1 cellular context compared by ENCODE assay signal in the genomic region with DNA sequence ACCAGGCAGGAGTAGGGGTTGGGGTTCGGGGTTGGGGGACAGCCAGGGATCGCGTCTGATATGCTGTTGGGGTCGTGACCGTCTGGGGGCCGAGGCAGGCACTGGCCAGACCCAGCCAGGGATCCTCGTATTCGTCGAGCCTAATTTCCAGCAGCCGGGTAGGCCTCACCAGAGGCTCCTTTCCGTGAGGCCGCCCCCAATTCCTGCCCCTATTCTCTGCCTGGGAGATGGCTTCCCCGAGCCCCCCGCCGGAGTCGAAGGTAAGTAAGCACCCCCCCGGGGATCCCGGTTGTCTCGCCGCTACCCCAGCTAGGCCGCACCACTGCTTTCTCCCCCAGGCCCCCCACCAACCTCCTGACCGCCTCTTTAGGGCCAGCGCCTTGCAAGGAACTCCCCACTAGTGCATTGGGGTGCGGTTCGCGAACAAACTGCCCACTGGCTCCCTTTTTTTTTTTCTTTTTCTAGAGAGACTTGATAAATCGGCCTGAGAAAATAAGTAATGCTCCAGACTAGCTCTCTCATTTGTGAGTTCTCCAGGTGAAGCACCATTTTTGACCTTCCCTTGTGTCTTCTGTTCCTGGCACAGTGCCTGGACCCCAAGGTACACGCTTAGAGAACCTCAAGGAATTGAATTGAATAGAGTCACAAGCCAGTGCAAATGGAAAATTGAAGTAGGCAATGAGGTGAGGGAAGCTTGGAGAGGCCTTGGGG.
TF ChIP-seq lines count a peak whose summit lies in the region.

No MANE protein-coding gene starts in this region.

TF ChIP-seq in GM12878, 131 proteins besides CTCF, POLR2A, EP300 and RAD21:
- TF ChIP-seq JUND (IDR thresholded peaks at IDR 0.05; ENCODE audit: low read depth, low read length) (0 out of 2 replicates have a peak, but pooled peaks have one; percentile 1), CBX5 (IDR thresholded peaks at IDR 0.05; ENCODE audit: low read depth) (0 out of 2 replicates have a peak, but pooled peaks have one; percentile 9), SMAD5 (IDR thresholded peaks at IDR 0.05; ENCODE audit: low read depth) (no peak), STAT1 (conservative IDR thresholded peaks at IDR 0.05) (no peak), SP1 (IDR thresholded peaks at IDR 0.05; ENCODE audit: low read depth, low read length) (no peak)
- TF ChIP-seq, protein P1, sequence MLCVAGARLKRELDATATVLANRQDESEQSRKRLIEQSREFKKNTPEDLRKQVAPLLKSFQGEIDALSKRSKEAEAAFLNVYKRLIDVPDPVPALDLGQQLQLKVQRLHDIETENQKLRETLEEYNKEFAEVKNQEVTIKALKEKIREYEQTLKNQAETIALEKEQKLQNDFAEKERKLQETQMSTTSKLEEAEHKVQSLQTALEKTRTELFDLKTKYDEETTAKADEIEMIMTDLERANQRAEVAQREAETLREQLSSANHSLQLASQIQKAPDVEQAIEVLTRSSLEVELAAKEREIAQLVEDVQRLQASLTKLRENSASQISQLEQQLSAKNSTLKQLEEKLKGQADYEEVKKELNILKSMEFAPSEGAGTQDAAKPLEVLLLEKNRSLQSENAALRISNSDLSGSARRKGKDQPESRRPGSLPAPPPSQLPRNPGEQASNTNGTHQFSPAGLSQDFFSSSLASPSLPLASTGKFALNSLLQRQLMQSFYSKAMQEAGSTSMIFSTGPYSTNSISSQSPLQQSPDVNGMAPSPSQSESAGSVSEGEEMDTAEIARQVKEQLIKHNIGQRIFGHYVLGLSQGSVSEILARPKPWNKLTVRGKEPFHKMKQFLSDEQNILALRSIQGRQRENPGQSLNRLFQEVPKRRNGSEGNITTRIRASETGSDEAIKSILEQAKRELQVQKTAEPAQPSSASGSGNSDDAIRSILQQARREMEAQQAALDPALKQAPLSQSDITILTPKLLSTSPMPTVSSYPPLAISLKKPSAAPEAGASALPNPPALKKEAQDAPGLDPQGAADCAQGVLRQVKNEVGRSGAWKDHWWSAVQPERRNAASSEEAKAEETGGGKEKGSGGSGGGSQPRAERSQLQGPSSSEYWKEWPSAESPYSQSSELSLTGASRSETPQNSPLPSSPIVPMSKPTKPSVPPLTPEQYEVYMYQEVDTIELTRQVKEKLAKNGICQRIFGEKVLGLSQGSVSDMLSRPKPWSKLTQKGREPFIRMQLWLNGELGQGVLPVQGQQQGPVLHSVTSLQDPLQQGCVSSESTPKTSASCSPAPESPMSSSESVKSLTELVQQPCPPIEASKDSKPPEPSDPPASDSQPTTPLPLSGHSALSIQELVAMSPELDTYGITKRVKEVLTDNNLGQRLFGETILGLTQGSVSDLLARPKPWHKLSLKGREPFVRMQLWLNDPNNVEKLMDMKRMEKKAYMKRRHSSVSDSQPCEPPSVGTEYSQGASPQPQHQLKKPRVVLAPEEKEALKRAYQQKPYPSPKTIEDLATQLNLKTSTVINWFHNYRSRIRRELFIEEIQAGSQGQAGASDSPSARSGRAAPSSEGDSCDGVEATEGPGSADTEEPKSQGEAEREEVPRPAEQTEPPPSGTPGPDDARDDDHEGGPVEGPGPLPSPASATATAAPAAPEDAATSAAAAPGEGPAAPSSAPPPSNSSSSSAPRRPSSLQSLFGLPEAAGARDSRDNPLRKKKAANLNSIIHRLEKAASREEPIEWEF (IDR thresholded peaks at IDR 0.05; ENCODE audit: insufficient replicate concordance, low read depth, low read length): no peak
